ENCODE assay signal across 23 cellular contexts in genomic region chr22:17749605-17750395, GRCh38. TPM values are rescaled to one million over a fixed set of nuclear protein-coding genes. Genes with fewer than 3 reads are reported as not detected.
DNase-seq lines count a peak whose midpoint lies in the region; ATAC-seq, FAIRE-seq and TF ChIP-seq lines count a peak whose summit lies in the region.
"Had no signal": no experiment of that assay in that cellular context is flagged by ENCODE, and none has a peak within 500 bp of the region (broad histone marks: within the 10 kb centered on the region; RNA-seq: fewer than 3 reads in every experiment).

No MANE protein-coding gene starts in this region.

- H3K79me1 ChIP-seq in IMR-90 (ENCODE audit: low read depth in 1 of 2, low read length in 2 of 2) (peaks cover 16 to 23% of the 10 kb centered on the region in 2 experiments; a peak in 3 of 4 replicates), H1 (ENCODE audit: low read depth, low read length) (peaks cover 8% of the 10 kb centered on the region; the same call in 1 of the 2 replicates), neuronal stem cell (ENCODE audit: low read depth, low read length) (peaks cover 3% of the 10 kb centered on the region)

- H3K9ac ChIP-seq in IMR-90 (ENCODE audit: low read depth, low read length) (no peak overlapping the region), H1 (replicated peaks in 1 of 4; ENCODE audit: extremely low read depth in 1 of 4, low read depth in 3 of 4, low read length in 3 of 4) (no peak overlapping the region), neuronal stem cell (ENCODE audit: low read depth, low read length, poor library complexity) (no peak overlapping the region)
- H3K9ac ChIP-seq: GM23248 had no signal

- H2AK9ac ChIP-seq in IMR-90 (replicated peaks; ENCODE audit: low read depth, low read length, poor library complexity): peak overlapping the region; percentile 39

- H4K5ac ChIP-seq in IMR-90 (ENCODE audit: low read depth, low read length): no peak overlapping the region
- H4K5ac ChIP-seq in H1 (ENCODE audit: insufficient read length, low read depth, low read length): no peak overlapping the region

- no peaks in the 10 kb centered on the region; the same call in 1 of the 2 replicates for H3K9me1 ChIP-seq in IMR-90 (ENCODE audit: insufficient read depth, low read length)

- TF ChIP-seq POLR2A in IMR-90 (IDR thresholded peaks at IDR 0.05; ENCODE audit: low read depth, low read length): no peak
- no peak for TF ChIP-seq POLR2A in H1 (IDR thresholded peaks at IDR 0.05; ENCODE audit: control extremely low read depth in 1 of 2, low read depth in 2 of 2, low read length in 2 of 2)
- no peak for TF ChIP-seq POLR2A in testis (IDR thresholded peaks at IDR 0.05)

- no peak for TF ChIP-seq CTCF in IMR-90 (conservative IDR thresholded peaks at IDR 0.05; ENCODE audit: low read depth, low read length)
- no peak for TF ChIP-seq CTCF in H1 (IDR thresholded peaks at IDR 0.05; ENCODE audit: control extremely low read depth in 1 of 3, insufficient read depth in 1 of 3, low read depth in 1 of 3, low read length in 3 of 3)
- no peak for TF ChIP-seq CTCF in testis (IDR thresholded peaks at IDR 0.05)

- no TSS peak for BruUV-seq in IMR-90 (replicated peaks; lab: Mats Ljungman, UMichigan)

- no peaks in the 10 kb centered on the region for H3K9me3 Mint-ChIP-seq in CD8-positive, alpha-beta memory T cell

- H3K18ac ChIP-seq in IMR-90 (ENCODE audit: low read depth, low read length) (no peak overlapping the region), H1 (ENCODE audit: extremely low read depth, low read length) (no peak overlapping the region), neuronal stem cell (ENCODE audit: low read length) (peak overlapping the region; percentile 44)

- no peak overlapping the region for H4K8ac ChIP-seq in IMR-90 (ENCODE audit: low read depth in 2 of 2, low read length in 2 of 2)
- H4K8ac ChIP-seq in H1 (ENCODE audit: extremely low read depth, insufficient read depth, low read length): no peak overlapping the region; the same call in 1 of the 2 replicates
- H4K8ac ChIP-seq in neuronal stem cell (ENCODE audit: low read depth, low read length): no peak overlapping the region

- H4K91ac ChIP-seq in IMR-90 (ENCODE audit: insufficient read depth, low read depth, low read length) (no peak overlapping the region), H1 (replicated peaks; ENCODE audit: insufficient read length, low read length) (no peak overlapping the region), neuronal stem cell (ENCODE audit: low read depth, low read length, poor library complexity) (peak overlapping the region; percentile 53)

- H3K4me2 ChIP-seq in IMR-90 (ENCODE audit: low read depth, low read length): no peak overlapping the region
- no peak overlapping the region for H3K4me2 ChIP-seq in H1 (ENCODE audit: insufficient read depth in 1 of 2, low read depth in 2 of 2, low read length in 2 of 2)
- no peak overlapping the region for H3K4me2 ChIP-seq in neuronal stem cell (ENCODE audit: insufficient read depth, low read length, poor library complexity, severe bottlenecking)

- dilution Hi-C loops in IMR-90 (cut with HindIII; ENCODE audit: low sequenced_read_pairs, unreplicated experiment): no loop called here

- H3K27ac ChIP-seq in IMR-90 (ENCODE audit: insufficient read depth, low read length) (no peak overlapping the region), H1 (ENCODE audit: low read depth, low read length) (no peak overlapping the region), neuronal stem cell (replicated peaks; ENCODE audit: low read length) (no peak overlapping the region), testis (no peak overlapping the region)
- no peak overlapping the region for H3K27ac ChIP-seq in CD8-positive, alpha-beta memory T cell (ENCODE audit: low read depth, low read length)
- H3K27ac ChIP-seq: GM23248, Peyer's patch, SJCRH30 had no signal

- peak overlapping the region in 1 of 8 donors; percentile 75 for H3K27ac Mint-ChIP-seq in CD8-positive, alpha-beta memory T cell

- peaks cover 0 to 24% (median 0%) of the 10 kb centered on the region in 3 donors for H3K36me3 Mint-ChIP-seq in CD8-positive, alpha-beta memory T cell

- H3K4me1 Mint-ChIP-seq in CD8-positive, alpha-beta memory T cell: peaks cover 9 to 14% (median 10%) of the 10 kb centered on the region in 3 donors

- H2BK12ac ChIP-seq in H1 (ENCODE audit: low read depth, low read length) (0 out of 2 replicates have a peak overlapping the region, but pooled peaks have one; percentile 9), neuronal stem cell (ENCODE audit: low read length) (no peak overlapping the region)

- no peak overlapping the region for H2AK5ac ChIP-seq in IMR-90 (ENCODE audit: low read depth, low read length)
- H2AK5ac ChIP-seq in H1 (ENCODE audit: low read depth, low read length): no peak overlapping the region
- H2AK5ac ChIP-seq in neuronal stem cell (ENCODE audit: low read depth, low read length): peak overlapping the region; percentile 83

- H2BK15ac ChIP-seq in IMR-90 (ENCODE audit: low read depth, low read length): no peak overlapping the region
- H2BK15ac ChIP-seq in H1 (ENCODE audit: low read length): no peak overlapping the region
- no peak overlapping the region for H2BK15ac ChIP-seq in neuronal stem cell (ENCODE audit: low read length)

- H3K27me3 ChIP-seq in IMR-90 (ENCODE audit: control insufficient read depth, insufficient read depth, low read length): no peaks in the 10 kb centered on the region
- no peaks in the 10 kb centered on the region for H3K27me3 ChIP-seq in H1 (replicated peaks in 1 of 4; ENCODE audit: control insufficient read depth in 3 of 4, extremely low read depth in 1 of 4, insufficient read depth in 3 of 4, low read length in 3 of 4)
- no peaks in the 10 kb centered on the region for H3K27me3 ChIP-seq in neuronal stem cell (ENCODE audit: control insufficient read depth in 3 of 3, insufficient read depth in 3 of 3, low read depth in 1 of 3, low read length in 3 of 3)
- no peaks in the 10 kb centered on the region for H3K27me3 ChIP-seq in testis
- H3K27me3 ChIP-seq in CD8-positive, alpha-beta memory T cell (ENCODE audit: insufficient read depth, low read length, poor library complexity, severe bottlenecking): no peaks in the 10 kb centered on the region
- H3K27me3 ChIP-seq: BE2C, Peyer's patch, SJCRH30 had no signal

- no peak for TF ChIP-seq EP300 in H1 (IDR thresholded peaks at IDR 0.05; ENCODE audit: borderline replicate concordance in 1 of 2, low read depth in 2 of 2, low read length in 2 of 2)

- no peak overlapping the region for H3K4me3 Mint-ChIP-seq in CD8-positive, alpha-beta memory T cell
- H3K4me3 Mint-ChIP-seq: CD4-positive, CD25-positive, alpha-beta regulatory T cell had no signal

- intact Hi-C loops in IMR-90 (cut with micrococcal nuclease) (no loop called here), testis (cut with DNase I; ENCODE audit: low total_unique reads) (no loop called here)

- 89% methylated on average over 20 of the region's 35 CpGs; no CpG with 5 or more reads in 1 of the 2 experiments for WGBS in IMR-90 (ENCODE audit: extremely low coverage in 2 of 2, insufficient read length in 1 of 2), 2 experiments
- WGBS in H1 (ENCODE audit: extremely low coverage in 1 of 2, insufficient coverage in 1 of 2, insufficient read length in 1 of 2, insufficient replicate concordance in 2 of 2, low coverage in 1 of 2, low lambda C conversion rate in 2 of 2, missing lambda C conversion rate in 1 of 2), 2 experiments: 93% methylated on average over 31 of the region's 35 CpGs; no CpG with 5 or more reads in 1 of the 2 experiments
- no CpG with 5 or more reads among the region's 35 CpGs for WGBS in neuronal stem cell (ENCODE audit: extremely low coverage in 2 of 2, insufficient read length in 2 of 2, insufficient replicate concordance in 1 of 2), 2 donors
- 63 to 64% methylated on average over 24 to 35 of the region's 35 CpGs for WGBS in testis, 2 donors

- H2BK20ac ChIP-seq in IMR-90 (ENCODE audit: low read depth, low read length): no peak overlapping the region
- H2BK20ac ChIP-seq in H1 (ENCODE audit: low read length): no peak overlapping the region

- H3K23ac ChIP-seq in IMR-90 (ENCODE audit: low read depth, low read length) (no peak overlapping the region), H1 (ENCODE audit: insufficient read length) (no peak overlapping the region), neuronal stem cell (ENCODE audit: low read depth, low read length, poor library complexity) (no peak overlapping the region)

- H2AFZ ChIP-seq in IMR-90 (replicated peaks; ENCODE audit: low read length, poor library complexity): no peak overlapping the region
- no peak overlapping the region for H2AFZ ChIP-seq in H1 (ENCODE audit: low read length)
- no peak overlapping the region for H2AFZ ChIP-seq in neuronal stem cell (ENCODE audit: low read length)
- H2AFZ ChIP-seq: GM23248 had no signal

- H2BK5ac ChIP-seq in IMR-90 (ENCODE audit: low read depth, low read length, poor library complexity, severe bottlenecking): no peak overlapping the region
- H2BK5ac ChIP-seq in H1 (ENCODE audit: low read depth, low read length): no peak overlapping the region
- no peak overlapping the region for H2BK5ac ChIP-seq in neuronal stem cell (ENCODE audit: low read length)

- H3K4me3 ChIP-seq in IMR-90 (ENCODE audit: insufficient read depth, low read depth, low read length): no peak overlapping the region
- H3K4me3 ChIP-seq in H1 (ENCODE audit: extremely low read depth in 1 of 4, insufficient read depth in 2 of 4, low read depth in 3 of 4, low read length in 4 of 4): no peak overlapping the region
- H3K4me3 ChIP-seq in neuronal stem cell (ENCODE audit: low read length in 2 of 2): no peak overlapping the region
- peak overlapping the region; percentile 15 to 40 for H3K4me3 ChIP-seq in testis
- no peak overlapping the region for H3K4me3 ChIP-seq in CD8-positive, alpha-beta memory T cell (ENCODE audit: low read length)
- H3K4me3 ChIP-seq: GM12878, GM23248, Peyer's patch, SJCRH30 had no signal

- no peaks in the 10 kb centered on the region for H3K4me1 ChIP-seq in IMR-90 (ENCODE audit: control insufficient read depth, insufficient read depth, low read length)
- no peaks in the 10 kb centered on the region; a peak in 2 of 7 replicates for H3K4me1 ChIP-seq in H1 (replicated peaks in 1 of 4; ENCODE audit: control insufficient read depth in 3 of 4, insufficient read depth in 4 of 4, low read length in 3 of 4)
- peaks cover 0 to 4% of the 10 kb centered on the region in 2 donors for H3K4me1 ChIP-seq in neuronal stem cell (ENCODE audit: control insufficient read depth in 2 of 2, insufficient read depth in 1 of 2, low read depth in 1 of 2, low read length in 2 of 2)
- no peaks in the 10 kb centered on the region for H3K4me1 ChIP-seq in testis
- H3K4me1 ChIP-seq in CD8-positive, alpha-beta memory T cell (ENCODE audit: insufficient read depth, low read length): no peaks in the 10 kb centered on the region
- H3K4me1 ChIP-seq: BE2C, Peyer's patch, SJCRH30 had no signal

- H3K79me2 ChIP-seq in H1 (ENCODE audit: control insufficient read depth in 1 of 2, insufficient read depth in 2 of 2, low read length in 2 of 2): peaks cover 0 to 3% of the 10 kb centered on the region in 2 experiments; a peak in 2 of 4 replicates

- H3K4ac ChIP-seq in IMR-90 (ENCODE audit: low read depth, low read length): no peak overlapping the region
- H3K4ac ChIP-seq in H1 (replicated peaks; ENCODE audit: insufficient read length, low read depth, low read length): no peak overlapping the region
- no peak overlapping the region for H3K4ac ChIP-seq in neuronal stem cell (ENCODE audit: low read length)

- no peak for FAIRE-seq in H1 (lab: Jason Lieb, UNC)
- FAIRE-seq: GM12878 had no signal

- peaks cover 5% of the 10 kb centered on the region for H4K20me1 ChIP-seq in IMR-90 (ENCODE audit: insufficient read depth, low read length)
- peaks cover 0 to 3% of the 10 kb centered on the region in 2 experiments for H4K20me1 ChIP-seq in H1 (replicated peaks in 1 of 2; ENCODE audit: control insufficient read depth in 1 of 2, insufficient read depth in 2 of 2, low read length in 2 of 2)

- in situ Hi-C loops in IMR-90 (cut with MboI; ENCODE audit: low sequenced_read_pairs): no loop called here

- no peaks in the 10 kb centered on the region for H3K27me3 Mint-ChIP-seq in CD8-positive, alpha-beta memory T cell
- H3K27me3 Mint-ChIP-seq: CD4-positive, CD25-positive, alpha-beta regulatory T cell had no signal

- TF ChIP-seq RAD21 in IMR-90 (IDR thresholded peaks at IDR 0.05; ENCODE audit: low read length) (no peak), H1 (IDR thresholded peaks at IDR 0.05 in 1 of 2, conservative IDR thresholded peaks at IDR 0.05 in 1 of 2; ENCODE audit: low read depth in 2 of 2, low read length in 2 of 2) (no peak)

- H2BK120ac ChIP-seq in IMR-90 (ENCODE audit: low read depth, low read length) (no peak overlapping the region), H1 (replicated peaks; ENCODE audit: low read depth, low read length) (no peak overlapping the region), neuronal stem cell (ENCODE audit: low read depth, low read length) (no peak overlapping the region)

- DNase-seq in IMR-90 (no peak), H1 (ENCODE audit: low read depth in 1 of 2, low spot score in 2 of 2) (no peak), neuronal stem cell (ENCODE audit: low spot score) (no peak), testis (no peak), SW 1271 (lab: John Stamatoyannopoulos, UW) (no peak)
- DNase-seq in CD8-positive, alpha-beta memory T cell: no peak
- DNase-seq: BE2C; CD4-positive, CD25-positive, alpha-beta regulatory T cell; COR-L47; DMS 273 treated with DMSO at 0.1 percent for 48 hours; DMS79 treated with DMSO at 0.1 percent for 48 hours; GM23248; HCEC 1CT; Kasumi-1; NCI-H1694; NCI-H2081; NCI-H2171; NCI-H345; NCI-H526; Peyer's patch; SJCRH30 had no signal

- H3K14ac ChIP-seq in IMR-90 (replicated peaks; ENCODE audit: low read depth, low read length) (no peak overlapping the region), H1 (ENCODE audit: insufficient read length) (no peak overlapping the region), neuronal stem cell (ENCODE audit: low read length) (no peak overlapping the region)

- no peak for ATAC-seq in IMR-90 (ENCODE audit: low read depth)
- no peak for ATAC-seq in HG02970 (IDR thresholded peaks at IDR 0.05; ENCODE audit: low FRiP score, unreplicated experiment)
- ATAC-seq: GM12878 had no signal

- no peaks in the 10 kb centered on the region for H3K9me3 ChIP-seq in IMR-90 (ENCODE audit: control insufficient read depth, insufficient read depth, low read length)
- no peaks in the 10 kb centered on the region for H3K9me3 ChIP-seq in H1 (ENCODE audit: insufficient read depth in 2 of 2, low read depth in 1 of 2, low read length in 1 of 2)
- H3K9me3 ChIP-seq in neuronal stem cell (replicated peaks in 1 of 2; ENCODE audit: control insufficient read depth in 2 of 2, insufficient read depth in 1 of 2, low read depth in 1 of 2, low read length in 2 of 2): no peaks in the 10 kb centered on the region
- H3K9me3 ChIP-seq in testis: no peaks in the 10 kb centered on the region
- no peaks in the 10 kb centered on the region for H3K9me3 ChIP-seq in CD8-positive, alpha-beta memory T cell (ENCODE audit: low read length)
- H3K9me3 ChIP-seq: BE2C, Peyer's patch, SJCRH30 had no signal

- CTCF ChIA-PET in IMR-90 (lab: Yijun Ruan, JAX): no interaction called here
- CTCF ChIA-PET in H1 (lab: Charles Lee; ENCODE audit: partially characterized antibody): interaction anchor here (0.7 to 8.4 kb wide), 9 partner anchors 7 to 135 kb away, joined by 3 to 93 read pairs (median 5); no protein-coding TSS in a partner anchor
- CTCF ChIA-PET in CD8-positive, alpha-beta memory T cell (lab: Charles Lee): interaction anchor here (1.0 kb wide), 2 partner anchors 35 to 37 kb away, joined by 3 to 6 read pairs; no protein-coding TSS in a partner anchor

- POLR2A ChIA-PET in IMR-90 (lab: Charles Lee; ENCODE audit: unreplicated experiment): no interaction called here
- POLR2A ChIA-PET in H1 (lab: Charles Lee; ENCODE audit: partially characterized antibody): interaction anchor here (0.6 kb wide), 1 partner anchor 109 kb away, joined by 3 read pairs; no protein-coding TSS in a partner anchor
- POLR2A ChIA-PET in CD8-positive, alpha-beta memory T cell (lab: Charles Lee): no interaction called here

- H3K56ac ChIP-seq in IMR-90 (ENCODE audit: extremely low read depth, insufficient read depth, low read length): no peak overlapping the region
- no peak overlapping the region for H3K56ac ChIP-seq in H1 (replicated peaks; ENCODE audit: insufficient read length, low read depth, low read length)

- H3K36me3 ChIP-seq in IMR-90 (ENCODE audit: control insufficient read depth, insufficient read depth, low read length): no peaks in the 10 kb centered on the region
- H3K36me3 ChIP-seq in H1 (ENCODE audit: control insufficient read depth in 2 of 4, insufficient read depth in 4 of 4, low read length in 3 of 4): no peaks in the 10 kb centered on the region
- H3K36me3 ChIP-seq in neuronal stem cell (replicated peaks in 1 of 2; ENCODE audit: control insufficient read depth in 2 of 2, insufficient read depth in 2 of 2, low read length in 2 of 2): no peaks in the 10 kb centered on the region
- H3K36me3 ChIP-seq in testis (ENCODE audit: low read depth, missing control alignments): no peaks in the 10 kb centered on the region
- H3K36me3 ChIP-seq in CD8-positive, alpha-beta memory T cell (ENCODE audit: insufficient read depth, low read length): no peaks in the 10 kb centered on the region
- H3K36me3 ChIP-seq: BE2C, Peyer's patch, SJCRH30 had no signal

- peaks cover 2% of the 10 kb centered on the region; the same call in 1 of the 2 replicates for H3K23me2 ChIP-seq in H1 (ENCODE audit: low read depth, low read length)

RNA-seq across cellular contexts. Expression of gene BID, which starts 24.5 kb away (rescaled TPM):
- total RNA-seq in IMR-90 (2012; rRNA removed): 59.4 and 69.5 TPM in 2 replicates
- 240 and 272 TPM in 2 replicates for polyA plus RNA-seq in IMR-90 (2012; rRNA removed)
- 79.6 and 204 TPM in 2 replicates for polyA plus RNA-seq in IMR-90 (2012; cell fraction: cytosol; rRNA removed)
- 82.1 and 146 TPM in 2 replicates for polyA plus RNA-seq in IMR-90 (2012; cell fraction: nucleus; rRNA removed; ENCODE audit: low replicate concordance)
- total RNA-seq in H1 (2021; fragmentation: NEBNext Ultra II Directional; extraction: Animal tissue kit (Norgen Biotek cat#: 25700)): 39.3 and 41.6 TPM in 2 replicates
- 114 and 133 TPM in 2 replicates for polyA plus RNA-seq in H1 (2011; rRNA removed)
- 90.6 TPM for polyA plus RNA-seq in H1 (2011; cell fraction: cytosol; rRNA removed)
- polyA plus RNA-seq in H1 (2011; cell fraction: nucleus; rRNA removed): 66.4 TPM
- 33.0 to 44.6 TPM (median 43.2 TPM) in 4 replicates for polyA plus RNA-seq in H1 (2012, experiment 1 of 2)
- polyA plus RNA-seq in H1 (2012, experiment 2 of 2): 24.4 TPM
- 52.8 TPM for polyA plus RNA-seq in H1 (2013, experiment 1 of 2)
- 53.5 TPM for polyA plus RNA-seq in H1 (2013, experiment 2 of 2)
- 15.5 and 15.6 TPM in 2 replicates for polyA minus RNA-seq in H1 (2011; rRNA and poly(A)+ RNA removed)
- polyA minus RNA-seq in H1 (2011; cell fraction: cytosol; rRNA and poly(A)+ RNA removed): 29.1 TPM
- polyA minus RNA-seq in H1 (2011; cell fraction: nucleus; rRNA and poly(A)+ RNA removed): 14.9 TPM
- 25.3 TPM for polyA plus RNA-seq in neuronal stem cell (2013, experiment 1 of 2)
- 27.6 TPM for polyA plus RNA-seq in neuronal stem cell (2013, experiment 2 of 2)
- total RNA-seq in testis: 1 to 10 TPM; 6.9 to 8.4 TPM
- 8.3 TPM for polyA plus RNA-seq in testis (ENCODE audit: insufficient read depth, low read depth, low replicate concordance)
- total RNA-seq in CD8-positive, alpha-beta memory T cell: 10 to 100 TPM; 11.5 to 14.1 TPM
- polyA plus RNA-seq in CD8-positive, alpha-beta memory T cell: 72.5 TPM

Comparison
In these comparisons a context has a peak if more than half of its experiments do, and no peak if none do; other contexts are left out.
1. H3K4me3 ChIP-seq: peak in testis (2 of 2); none in IMR-90 (single experiment), H1 (0 of 4), neuronal stem cell (0 of 2) and CD8-positive, alpha-beta memory T cell (single experiment).